In genomic region chr15:20272422-20273184, GRCh38 we compare ENCODE assay signal across 13 cellular contexts.
"Had no signal": no experiment of that assay in that cellular context is flagged by ENCODE, and none has a peak within 500 bp of the region (broad histone marks: within the 10 kb centered on the region; RNA-seq: fewer than 3 reads in every experiment).

No MANE protein-coding gene starts in this region.

- H3K27ac ChIP-seq: adrenal gland, body of pancreas, epithelial cell of prostate, SJSA1, skin epidermis, tibial artery had no signal

- H3K4me3 ChIP-seq: adrenal gland, body of pancreas, SJSA1, skin epidermis, tibial artery had no signal

- DNase-seq: activated CD4-positive, alpha-beta memory T cell treated with anti-CD3 and anti-CD28 coated beads, Interleukin-2, amount 10 ng/mL, durations not matched to agents 7 days and 5 days; activated CD8-positive, alpha-beta memory T cell treated with anti-CD3 and anti-CD28 coated beads, Interleukin-2, amount 50 U/mL, for 4 hours; activated naive CD4-positive, alpha-beta T cell treated with anti-CD3 and anti-CD28 coated beads, Interleukin-2, amount 50 U/mL, for 16 hours; body of pancreas; effector memory CD4-positive, alpha-beta T cell; immature natural killer cell; mesenchymal stem cell; SW 1271; tibial artery had no signal

- H3K36me3 ChIP-seq: adrenal gland, SJSA1, tibial artery had no signal

- H3K4me1 ChIP-seq: adrenal gland, body of pancreas, SJSA1, tibial artery had no signal

- ATAC-seq: body of pancreas had no signal

- H3K9me3 ChIP-seq: adrenal gland, SJSA1 had no signal

- H3K27me3 ChIP-seq: adrenal gland, body of pancreas, SJSA1, tibial artery had no signal
